11 cellular contexts compared by ENCODE assay signal in genomic region chr12:120394483-120395367, GRCh38. TPM values are rescaled to one million over a fixed set of nuclear protein-coding genes. Genes with fewer than 3 reads are reported as not detected.
DNase-seq lines count a peak whose midpoint lies in the region; ATAC-seq and TF ChIP-seq lines count a peak whose summit lies in the region.
"Had no signal": no experiment of that assay in that cellular context is flagged by ENCODE, and none has a peak within 500 bp of the region (broad histone marks: within the 10 kb centered on the region; RNA-seq: fewer than 3 reads in every experiment).

No MANE protein-coding gene starts in this region.

- no peak for TF ChIP-seq POLR2A in heart left ventricle (IDR thresholded peaks at IDR 0.05)

- H3K4me1 ChIP-seq in heart left ventricle = no peaks in the 10 kb centered on the region

- TF ChIP-seq CTCF in heart left ventricle (IDR thresholded peaks at IDR 0.05) (no peak), VCaP (conservative IDR thresholded peaks at IDR 0.05) (no peak)

- H3K27ac ChIP-seq in heart left ventricle (no peak overlapping the region), VCaP (peak overlapping the region; percentile 99)

- WGBS in heart left ventricle, 4 donors = 38 to 47% (median 45%) methylated on average over 18 of the region's 18 CpGs

- no peaks in the 10 kb centered on the region for H3K36me3 ChIP-seq in heart left ventricle

- DNase-seq in left cardiac atrium (no peak), heart left ventricle (no peak), kidney glomerular epithelial cell (lab: John Stamatoyannopoulos, UW) (peak; percentile 11), NCI-H524 treated with DMSO at 0.1 percent for 48 hours (lab: John Stamatoyannopoulos, UW) (no peak), GF-D8 (lab: John Stamatoyannopoulos, UW) (no peak)
- no peak for DNase-seq in activated CD8-positive, alpha-beta memory T cell treated with anti-CD3 and anti-CD28 coated beads for 24 hours
- no peak for DNase-seq in stimulated activated CD4-positive, alpha-beta T cell treated with anti-CD3 and anti-CD28 coated beads, Interleukin-4, amount 100 ng/mL, for 1 hour
- DNase-seq: activated naive CD4-positive, alpha-beta T cell; naive thymus-derived CD4-positive, alpha-beta T cell had no signal

- ATAC-seq in left cardiac atrium (peak; percentile 41 to 87), heart left ventricle (no peak)
- ATAC-seq: naive thymus-derived CD4-positive, alpha-beta T cell had no signal

- H3K27me3 ChIP-seq in heart left ventricle = peaks cover 0 to 32% (median 3%) of the 10 kb centered on the region in 9 donors

- no peak overlapping the region for H3K4me3 ChIP-seq in heart left ventricle

- H3K9me3 ChIP-seq in heart left ventricle = no peaks in the 10 kb centered on the region

- intact Hi-C loops in left cardiac atrium (cut with DNase I) = no loop called here
- intact Hi-C loops in heart left ventricle (cut with DNase I) = no loop called here

RNA-seq across cellular contexts. Expression of gene MSI1, which starts 25.8 kb away (rescaled TPM):
- total RNA-seq in left cardiac atrium (1 to 10 TPM; 6.2 to 7.8 TPM), heart left ventricle (1 to 10 TPM; 3.5 to 8.7 (median 5.6) TPM)
- 1 to 10 TPM; 2.1 to 2.4 TPM for polyA plus RNA-seq in heart left ventricle
- total RNA-seq: naive thymus-derived CD4-positive, alpha-beta T cell; T-helper 1 cell treated with Interleukin-12 subunit alpha and Interleukin-12 subunit beta and Interleukin-4 antibody, amounts not matched to agents 30 ng/mL and 1 ng/mL, for 36 hours had no signal
- polyA plus RNA-seq: naive thymus-derived CD4-positive, alpha-beta T cell had no signal

RNA-seq across cellular contexts. Expression of gene COX6A1, which starts 43.2 kb away (rescaled TPM):
- total RNA-seq in left cardiac atrium (100 to 1,000 TPM; 182 to 201 TPM), heart left ventricle (100 to 1,000 TPM; 117 to 318 (median 172) TPM)
- 100 to 1,000 TPM; 531 to 708 TPM for polyA plus RNA-seq in heart left ventricle

RNA-seq across cellular contexts. Expression of gene TRIAP1, which starts 51.5 kb away (rescaled TPM):
- total RNA-seq in left cardiac atrium (10 to 100 TPM; 13.6 to 15.3 TPM), heart left ventricle (10 to 100 TPM in 8 of 9 donors, 1 to 10 TPM in 1; 6.4 to 17.6 (median 14.9) TPM)
- polyA plus RNA-seq in heart left ventricle = 10 to 100 TPM; 18.0 to 34.9 TPM

RNA-seq across cellular contexts. Expression of gene GATC, which starts 51.5 kb away (rescaled TPM):
- 10 to 100 TPM; 14.8 to 19.1 TPM for total RNA-seq in left cardiac atrium
- 10 to 100 TPM in 7 of 9 donors, 1 to 10 TPM in 2; 8.5 to 18.0 (median 11.8) TPM for total RNA-seq in heart left ventricle
- 10 to 100 TPM in 1 of 2 donors, 1 to 10 TPM in 1; 5.4 to 11.5 TPM for polyA plus RNA-seq in heart left ventricle

Comparison
In these comparisons a context has a peak if more than half of its experiments do, and no peak if none do; other contexts are left out.
1. ATAC-seq: peak in left cardiac atrium (2 of 2); none in heart left ventricle (0 of 4).